10 cellular contexts compared by ENCODE assay signal in the genomic region with DNA sequence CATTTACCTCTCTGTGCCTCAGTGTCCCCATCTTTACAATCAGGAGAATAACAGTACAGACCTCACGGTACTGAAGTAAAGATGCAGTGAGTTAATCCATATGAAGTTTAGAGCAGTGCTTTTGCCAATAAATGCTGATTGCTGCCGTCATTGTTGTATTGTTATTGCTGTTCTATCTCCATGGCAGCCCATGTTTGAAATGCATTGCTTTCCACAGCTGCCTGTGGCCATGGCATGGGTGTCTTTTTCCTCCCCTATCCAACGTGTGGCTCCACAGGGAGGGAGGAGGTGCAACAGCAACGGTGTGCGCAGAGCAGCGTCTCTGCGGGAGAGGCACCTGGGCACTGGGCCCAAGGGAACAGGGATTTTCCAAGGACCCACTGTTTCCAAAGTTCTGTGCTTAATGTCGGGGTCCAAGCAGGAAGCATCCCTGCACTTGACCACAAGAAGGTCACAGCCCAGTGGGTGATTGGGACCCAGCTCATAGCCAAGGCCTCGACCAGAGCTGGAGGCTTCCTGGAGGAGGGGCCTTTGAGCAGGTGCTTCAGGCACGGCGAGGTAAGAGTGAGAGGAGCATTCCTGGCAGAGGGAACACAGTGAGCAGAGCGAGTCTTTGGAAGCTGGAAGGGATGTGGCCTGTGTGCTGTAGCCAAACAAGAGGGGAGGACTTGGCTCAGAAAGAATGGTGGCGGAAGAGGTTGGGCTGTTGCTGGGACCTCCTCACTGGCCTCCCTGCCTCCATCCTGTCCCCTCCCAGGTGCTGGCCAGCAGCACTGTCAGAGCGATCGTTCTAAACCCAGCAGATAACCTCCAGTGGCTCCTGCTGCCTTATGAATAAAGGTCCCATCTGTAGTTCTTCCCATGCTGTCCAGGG. TPM values are rescaled to one million over a fixed set of nuclear protein-coding genes. Genes with fewer than 3 reads are reported as not detected.
DNase-seq lines count a peak whose midpoint lies in the region; ATAC-seq and TF ChIP-seq lines count a peak whose summit lies in the region.
"Had no signal": no experiment of that assay in that cellular context is flagged by ENCODE, and none has a peak within 500 bp of the region (broad histone marks: within the 10 kb centered on the region; RNA-seq: fewer than 3 reads in every experiment).

No MANE protein-coding gene starts in this region.

- no peaks in the 10 kb centered on the region for H3K36me3 ChIP-seq in left lung
- no peaks in the 10 kb centered on the region for H3K36me3 ChIP-seq in tibial artery

- H3K9me3 ChIP-seq in left lung (no peaks in the 10 kb centered on the region), tibial artery (no peaks in the 10 kb centered on the region)

- no peaks in the 10 kb centered on the region for H3K27me3 ChIP-seq in left lung
- no peaks in the 10 kb centered on the region for H3K27me3 ChIP-seq in tibial artery

- TF ChIP-seq CTCF in astrocyte of the spinal cord (IDR thresholded peaks at IDR 0.05; ENCODE audit: low read depth, low read length) (no peak), left lung (IDR thresholded peaks at IDR 0.05) (no peak), tibial artery (IDR thresholded peaks at IDR 0.05) (no peak)

- DNase-seq in SHP77 (lab: John Stamatoyannopoulos, UW) = peak; percentile 69 to 75
- DNase-seq in SHP77 treated with DMSO at 0.1 percent for 48 hours (lab: John Stamatoyannopoulos, UW) = no peak
- peak; percentile 71 for DNase-seq in astrocyte of the spinal cord (ENCODE audit: low read depth, low spot score)
- DNase-seq in left lung = peak; percentile 72 to 74
- no peak for DNase-seq in tibial artery
- DNase-seq in NCI-H446 treated with DMSO at 0.1 percent for 48 hours (lab: John Stamatoyannopoulos, UW) = no peak
- no peak for DNase-seq in NCI-H1694 (lab: John Stamatoyannopoulos, UW)
- DNase-seq: activated CD8-positive, alpha-beta memory T cell treated with anti-CD3 and anti-CD28 coated beads, Interleukin-2, amount 50 U/mL, for 4 hours; NCI-H1694 treated with DMSO at 0.1 percent for 48 hours had no signal

- H3K4me3 ChIP-seq in astrocyte of the spinal cord (ENCODE audit: low read depth, low read length) (no peak overlapping the region), left lung (no peak overlapping the region), tibial artery (no peak overlapping the region)

- H3K4me1 ChIP-seq in left lung (peaks cover 38 to 59% of the 10 kb centered on the region in 2 donors), tibial artery (peaks cover 5 to 50% (median 27%) of the 10 kb centered on the region in 4 donors)

- peak; percentile 59 for ATAC-seq in left lung
- ATAC-seq in GM18873 (IDR thresholded peaks at IDR 0.05; ENCODE audit: low FRiP score, unreplicated experiment) = no peak

- H3K27ac ChIP-seq in left lung (peak overlapping the region; percentile 66 to 96), tibial artery (peak overlapping the region; percentile 2 to 14)

- in situ Hi-C loops in astrocyte of the spinal cord (cut with HindIII; ENCODE audit: low sequenced_read_pairs) = no loop called here

- intact Hi-C loops in left lung (cut with DNase I) (loop anchor here in 1 of 2 donors (5.0 to 10.0 kb wide), 2 partner anchors 92 to 180 kb away; no protein-coding TSS in a partner anchor), tibial artery (cut with DNase I; ENCODE audit: low total_unique reads) (loop anchor here (5.0 to 10.0 kb wide), 3 partner anchors 37 to 352 kb away; partner anchors contain the start of genes ATPAF2 and GID4)

RNA-seq across cellular contexts. Expression of gene RAI1, which starts 3.9 kb away (rescaled TPM):
- 10 to 100 TPM; 31.5 to 31.7 TPM for total RNA-seq in left lung

Comparison
In these comparisons a context has a peak if more than half of its experiments do, and no peak if none do; other contexts are left out.
1. DNase-seq: peak in SHP77 (2 of 2), astrocyte of the spinal cord (single experiment) and left lung (2 of 2); none in SHP77 treated with DMSO at 0.1 percent for 48 hours (single experiment), tibial artery (0 of 2), NCI-H446 treated with DMSO at 0.1 percent for 48 hours (single experiment) and NCI-H1694 (single experiment).